1 cellular context compared by ENCODE assay signal in genomic region chr3:132721479-132722164, GRCh38.
TF ChIP-seq lines count a peak whose summit lies in the region.

No MANE protein-coding gene starts in this region.

TF ChIP-seq in GM23338, 12 proteins besides CTCF, POLR2A, EP300 and RAD21 (continued from another document):
- TF ChIP-seq ZNF462 (CRISPR knock-in tag; IDR thresholded peaks at IDR 0.05) (no peak), ETS1 (IDR thresholded peaks at IDR 0.05) (no peak)
